Comparison of ENCODE assay signal across 15 cellular contexts in genomic region chr2:160477032-160477431, GRCh38.
"Had no signal": no experiment of that assay in that cellular context is flagged by ENCODE, and none has a peak within 500 bp of the region (broad histone marks: within the 10 kb centered on the region; RNA-seq: fewer than 3 reads in every experiment).

No MANE protein-coding gene starts in this region.

- H3K27me3 ChIP-seq: cardiac muscle cell, colonic mucosa, heart right ventricle, neural progenitor cell, vagina had no signal

- H3K4me3 Mint-ChIP-seq: activated naive CD8-positive, alpha-beta T cell treated with anti-CD3 and anti-CD28 coated beads, Interleukin-2, amount 10 ng/mL, durations not matched to agents 7 days and 5 days; memory B cell; neural progenitor cell had no signal

- H3K36me3 ChIP-seq: cardiac muscle cell, colonic mucosa, heart right ventricle, left ventricle myocardium inferior, neural progenitor cell, vagina, WERI-Rb-1 had no signal

- H3K9me3 Mint-ChIP-seq: activated CD4-positive, alpha-beta T cell treated with anti-CD3 and anti-CD28 coated beads, Interleukin-2, amount 10 ng/mL, durations not matched to agents 24 days and 14 days; activated naive CD8-positive, alpha-beta T cell treated with anti-CD3 and anti-CD28 coated beads, Interleukin-2, amount 10 ng/mL, durations not matched to agents 7 days and 5 days; activated T-helper 2 cell treated with anti-CD3 and anti-CD28 coated beads, Interferon-gamma antibody, Interleukin-2, Interleukin-4, amounts not matched to agents 10 μg/mL and 5 μg/mL and 100 μg/mL, durations not matched to agents 14 hours and 24 hours and 36 hours; memory B cell; neural progenitor cell had no signal

- H3K4me1 Mint-ChIP-seq: memory B cell had no signal

- H3K27ac ChIP-seq: cardiac muscle cell, colonic mucosa, left ventricle myocardium inferior, neural progenitor cell, vagina, WERI-Rb-1 had no signal

- H2AFZ ChIP-seq: neural progenitor cell had no signal

- ATAC-seq: heart right ventricle had no signal

- H3K9me3 ChIP-seq: colonic mucosa, heart right ventricle, left ventricle myocardium inferior, vagina had no signal

- H3K4me2 ChIP-seq: neural progenitor cell had no signal

- H3K36me3 Mint-ChIP-seq: memory B cell had no signal

- DNase-seq: activated CD4-positive, alpha-beta T cell treated with anti-CD3 and anti-CD28 coated beads, Interleukin-2, amount 10 ng/mL, durations not matched to agents 24 days and 14 days; activated naive CD8-positive, alpha-beta T cell treated with anti-CD3 and anti-CD28 coated beads, Interleukin-2, amount 10 ng/mL, durations not matched to agents 7 days and 5 days; activated T-cell treated with anti-CD3 and anti-CD28 coated beads for 4 hours; aorta; colonic mucosa; heart right ventricle; left ventricle myocardium inferior; retina; T-helper 9 cell; WERI-Rb-1 had no signal

- H3K4me3 ChIP-seq: cardiac muscle cell, colonic mucosa, heart right ventricle, left ventricle myocardium inferior, neural progenitor cell, vagina had no signal

- H3K27me3 Mint-ChIP-seq: activated CD4-positive, alpha-beta T cell treated with anti-CD3 and anti-CD28 coated beads, Interleukin-2, amount 10 ng/mL, durations not matched to agents 24 days and 14 days; activated naive CD8-positive, alpha-beta T cell treated with anti-CD3 and anti-CD28 coated beads, Interleukin-2, amount 10 ng/mL, durations not matched to agents 7 days and 5 days had no signal

- H3K4me1 ChIP-seq: colonic mucosa had no signal

- H3K27ac Mint-ChIP-seq: activated CD4-positive, alpha-beta T cell treated with anti-CD3 and anti-CD28 coated beads, Interleukin-2, amount 10 ng/mL, durations not matched to agents 24 days and 14 days; activated naive CD8-positive, alpha-beta T cell treated with anti-CD3 and anti-CD28 coated beads, Interleukin-2, amount 10 ng/mL, durations not matched to agents 7 days and 5 days; activated T-helper 2 cell treated with anti-CD3 and anti-CD28 coated beads, Interferon-gamma antibody, Interleukin-2, Interleukin-4, amounts not matched to agents 10 μg/mL and 5 μg/mL and 100 μg/mL, durations not matched to agents 14 hours and 24 hours and 36 hours; memory B cell; neural progenitor cell had no signal
